ENCODE assay signal across 1 cellular context in the genomic region with DNA sequence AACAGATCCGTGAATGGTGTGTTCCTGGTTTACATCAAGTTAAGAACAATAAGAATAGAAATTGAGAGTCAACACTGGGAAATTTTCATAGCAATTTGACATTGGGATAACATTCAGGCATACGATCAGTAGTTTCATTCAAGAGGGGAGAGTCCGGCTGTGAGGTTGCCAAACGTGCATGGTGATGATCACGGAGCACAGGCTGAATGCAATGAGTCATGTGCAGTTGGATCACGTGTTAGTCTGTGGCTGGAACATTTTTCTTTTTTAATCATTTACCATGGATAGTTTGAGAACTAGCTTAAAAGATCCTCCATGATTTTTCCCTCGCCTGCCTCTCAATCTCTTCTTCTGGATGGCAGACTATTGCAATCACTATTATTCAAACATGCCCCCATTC.
TF ChIP-seq lines count a peak whose summit lies in the region.

No MANE protein-coding gene starts in this region.

TF ChIP-seq in IMR-90, 13 proteins besides CTCF, POLR2A, EP300 and RAD21:
- TF ChIP-seq MAFK (IDR thresholded peaks at IDR 0.05; ENCODE audit: low read depth, low read length) (no peak), SMC3 (IDR thresholded peaks at IDR 0.05; ENCODE audit: low read depth, low read length) (no peak), RCOR1 (IDR thresholded peaks at IDR 0.05; ENCODE audit: insufficient replicate concordance, low read length) (no peak), NFE2L2 (IDR thresholded peaks at IDR 0.05; ENCODE audit: low read depth, low read length) (no peak), RFX5 (IDR thresholded peaks at IDR 0.05; ENCODE audit: low read depth, low read length) (no peak), MXI1 (IDR thresholded peaks at IDR 0.05; ENCODE audit: borderline replicate concordance, low read depth, low read length) (no peak), MAZ (IDR thresholded peaks at IDR 0.05; ENCODE audit: borderline replicate concordance, low read depth, low read length) (no peak), CHD1 (IDR thresholded peaks at IDR 0.05; ENCODE audit: low read depth, low read length) (no peak), FOS (IDR thresholded peaks at IDR 0.05; ENCODE audit: low read depth, low read length) (peak; percentile 10; the same call in 1 of the 2 replicates), CEBPB (IDR thresholded peaks at IDR 0.05; ENCODE audit: low read depth, low read length) (no peak), BHLHE40 (IDR thresholded peaks at IDR 0.05; ENCODE audit: low read depth, low read length) (peak; percentile 82)
- TF ChIP-seq, protein P1, sequence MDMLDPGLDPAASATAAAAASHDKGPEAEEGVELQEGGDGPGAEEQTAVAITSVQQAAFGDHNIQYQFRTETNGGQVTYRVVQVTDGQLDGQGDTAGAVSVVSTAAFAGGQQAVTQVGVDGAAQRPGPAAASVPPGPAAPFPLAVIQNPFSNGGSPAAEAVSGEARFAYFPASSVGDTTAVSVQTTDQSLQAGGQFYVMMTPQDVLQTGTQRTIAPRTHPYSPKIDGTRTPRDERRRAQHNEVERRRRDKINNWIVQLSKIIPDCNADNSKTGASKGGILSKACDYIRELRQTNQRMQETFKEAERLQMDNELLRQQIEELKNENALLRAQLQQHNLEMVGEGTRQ (IDR thresholded peaks at IDR 0.05; ENCODE audit: low read depth, low read length): peak; percentile 86
- TF ChIP-seq, protein P2, sequence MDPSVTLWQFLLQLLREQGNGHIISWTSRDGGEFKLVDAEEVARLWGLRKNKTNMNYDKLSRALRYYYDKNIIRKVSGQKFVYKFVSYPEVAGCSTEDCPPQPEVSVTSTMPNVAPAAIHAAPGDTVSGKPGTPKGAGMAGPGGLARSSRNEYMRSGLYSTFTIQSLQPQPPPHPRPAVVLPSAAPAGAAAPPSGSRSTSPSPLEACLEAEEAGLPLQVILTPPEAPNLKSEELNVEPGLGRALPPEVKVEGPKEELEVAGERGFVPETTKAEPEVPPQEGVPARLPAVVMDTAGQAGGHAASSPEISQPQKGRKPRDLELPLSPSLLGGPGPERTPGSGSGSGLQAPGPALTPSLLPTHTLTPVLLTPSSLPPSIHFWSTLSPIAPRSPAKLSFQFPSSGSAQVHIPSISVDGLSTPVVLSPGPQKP (IDR thresholded peaks at IDR 0.05; ENCODE audit: borderline replicate concordance, low read depth, low read length): no peak
